Comparison of ENCODE assay signal across 21 cellular contexts in the genomic region with DNA sequence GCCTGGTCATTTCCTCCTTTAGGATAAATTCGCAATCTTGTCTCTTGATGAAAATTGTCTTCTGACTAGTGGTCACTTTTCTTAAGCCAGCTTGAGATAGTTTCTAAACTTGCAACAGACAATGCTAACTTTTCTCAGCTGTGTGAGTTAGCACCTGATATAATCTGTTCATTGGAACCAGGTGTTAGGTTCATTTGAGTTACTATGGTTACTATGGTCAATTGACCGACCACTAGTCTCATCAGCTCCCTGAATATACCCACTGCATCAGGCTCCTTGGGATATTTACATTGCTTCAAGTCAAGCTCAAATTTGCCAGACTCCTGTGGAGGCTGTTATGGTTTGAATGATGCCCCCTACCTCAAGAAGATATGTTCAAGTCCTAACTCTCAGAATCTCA. TPM values are rescaled to one million over a fixed set of nuclear protein-coding genes. Genes with fewer than 3 reads are reported as not detected.
A peak's percentile ranks its signal among the peaks of the same experiment; 100 is the strongest.
DNase-seq lines count a peak whose midpoint lies in the region; ATAC-seq, FAIRE-seq and TF ChIP-seq lines count a peak whose summit lies in the region.
"Had no signal": no experiment of that assay in that cellular context is flagged by ENCODE, and none has a peak within 500 bp of the region (broad histone marks: within the 10 kb centered on the region; RNA-seq: fewer than 3 reads in every experiment).

No MANE protein-coding gene starts in this region.

- H3K4me2 ChIP-seq in GM23338 (no peak overlapping the region), K562 (ENCODE audit: insufficient read depth, low read length) (no peak overlapping the region)
- H3K4me2 ChIP-seq: A549; BLaER1 treated with 17β-estradiol and CSF1 and Interleukin-3, amounts not matched to agents 10 nM and 100 nM had no signal

- H3K4me1 Mint-ChIP-seq in GM23338 (peaks cover 5% of the 10 kb centered on the region), immature natural killer cell (peaks cover 0 to 9% of the 10 kb centered on the region in 2 donors), type B pancreatic cell (ENCODE audit: unreplicated experiment) (peaks cover 10% of the 10 kb centered on the region)
- H3K4me1 Mint-ChIP-seq in CD4-positive, alpha-beta memory T cell = peaks cover 0 to 6% (median under 1%) of the 10 kb centered on the region in 4 donors
- H3K4me1 Mint-ChIP-seq: CD14-positive monocyte had no signal

- BruUV-seq in K562 (replicated peaks; lab: Mats Ljungman, UMichigan) = no TSS peak

- POLR2A ChIA-PET in K562 (lab: Yijun Ruan, JAX) = no interaction called here
- POLR2A ChIA-PET in CD4-positive, alpha-beta memory T cell (lab: Charles Lee; ENCODE audit: partially characterized antibody) = interaction anchor here (1.5 kb wide), 1 partner anchor 21 kb away, joined by 5 read pairs; no protein-coding TSS in a partner anchor

- no peak for DNase-seq in GM23338 (ENCODE audit: low spot score)
- no peak for DNase-seq in K562 (ENCODE audit: extremely low read depth in 1 of 4, low spot score in 3 of 4)
- peak in 2 of 3 donors; percentile 5 to 10 for DNase-seq in immature natural killer cell
- DNase-seq in CD4-positive, alpha-beta memory T cell = no peak
- DNase-seq in type B pancreatic cell (ENCODE audit: extremely low spot score, unreplicated experiment) = no peak
- DNase-seq in amniotic stem cell (lab: John Stamatoyannopoulos, UW) = no peak
- DNase-seq: 8988T; ACHN; AML-193; BE2C; Calu3; CD4-positive, alpha-beta T cell; COR-L47; DMS53; DMS79 treated with DMSO at 0.1 percent for 48 hours; GF-D8; H9 had no signal

- 0% methylated on average over 2 of the region's 2 CpGs for WGBS in K562 (ENCODE audit: insufficient coverage, low coverage, missing lambda C conversion rate)

- H3F3A ChIP-seq in GM23338 (replicated peaks; ENCODE audit: low read depth) = no peaks in the 10 kb centered on the region

- H3K9ac ChIP-seq in K562 (ENCODE audit: insufficient read depth in 1 of 2, low read depth in 2 of 2, low read length in 2 of 2) = no peak overlapping the region
- H3K9ac ChIP-seq: BLaER1 treated with 17β-estradiol and CSF1 and Interleukin-3, amounts not matched to agents 10 nM and 100 nM had no signal

- no peaks in the 10 kb centered on the region for H3K9me1 ChIP-seq in K562 (ENCODE audit: control insufficient read depth, insufficient read depth, low read length)

- ATAC-seq in GM23338 (no peak), K562 (no peak)
- ATAC-seq: A549, HCT116 had no signal

- H3K27ac Mint-ChIP-seq in GM23338 = no peak overlapping the region
- H3K27ac Mint-ChIP-seq in immature natural killer cell = no peak overlapping the region
- H3K27ac Mint-ChIP-seq in CD4-positive, alpha-beta memory T cell = no peak overlapping the region
- H3K27ac Mint-ChIP-seq in type B pancreatic cell = no peak overlapping the region
- H3K27ac Mint-ChIP-seq: CD14-positive monocyte; CD4-positive, alpha-beta T cell; H9 had no signal

- H3K4me3 Mint-ChIP-seq in GM23338 (no peak overlapping the region), immature natural killer cell (no peak overlapping the region), type B pancreatic cell (no peak overlapping the region)
- H3K4me3 Mint-ChIP-seq in CD4-positive, alpha-beta memory T cell = no peak overlapping the region
- H3K4me3 Mint-ChIP-seq: CD14-positive monocyte; CD4-positive, alpha-beta T cell; H9 had no signal

- TF ChIP-seq RAD21 in K562 (CRISPR knock-in tag; conservative IDR thresholded peaks at IDR 0.05 in 1 of 2, IDR thresholded peaks at IDR 0.05 in 1 of 2) = no peak

- in situ Hi-C loops in K562 (cut with MboI) = no loop called here

- FAIRE-seq in K562 (lab: Jason Lieb, UNC) = no peak
- FAIRE-seq: A549 had no signal

- TF ChIP-seq CTCF in GM23338 (conservative IDR thresholded peaks at IDR 0.05; ENCODE audit: low read depth in 2 of 2) = no peak
- no peak for TF ChIP-seq CTCF in K562 (IDR thresholded peaks at IDR 0.05 in 2 of 3, conservative IDR thresholded peaks at IDR 0.05 in 1 of 3; ENCODE audit: insufficient read depth in 2 of 3, low read depth in 1 of 3, low read length in 3 of 3)
- TF ChIP-seq CTCF in type B pancreatic cell (conservative IDR thresholded peaks at IDR 0.05) = no peak

- no peaks in the 10 kb centered on the region for H3K27me3 ChIP-seq in GM23338 (ENCODE audit: insufficient read depth)
- H3K27me3 ChIP-seq in K562 (ENCODE audit: control insufficient read depth in 2 of 2, insufficient read depth in 2 of 2, low read length in 2 of 2) = peaks cover 5 to 11% of the 10 kb centered on the region in 2 experiments; a peak in 4 of 5 replicates
- H3K27me3 ChIP-seq in CD4-positive, alpha-beta memory T cell (ENCODE audit: insufficient read depth, low read length) = no peaks in the 10 kb centered on the region
- H3K27me3 ChIP-seq: BE2C; BLaER1 treated with 17β-estradiol and CSF1 and Interleukin-3, amounts not matched to agents 10 nM and 100 nM had no signal

- H3K27me3 Mint-ChIP-seq in GM23338 (ENCODE audit: insufficient read depth, low read depth, poor library complexity) (peaks cover 2% of the 10 kb centered on the region), immature natural killer cell (ENCODE audit: low read depth in 3 of 3) (peaks cover 0 to 10% (median 0%) of the 10 kb centered on the region in 3 donors), type B pancreatic cell (peaks cover 3% of the 10 kb centered on the region)
- H3K27me3 Mint-ChIP-seq in CD4-positive, alpha-beta memory T cell = peaks cover 0 to 1% of the 10 kb centered on the region in 2 donors
- H3K27me3 Mint-ChIP-seq: CD4-positive, alpha-beta T cell had no signal

- H4K20me1 ChIP-seq in GM23338 (replicated peaks; ENCODE audit: insufficient read depth) = no peaks in the 10 kb centered on the region
- no peaks in the 10 kb centered on the region for H4K20me1 ChIP-seq in K562 (replicated peaks; ENCODE audit: control insufficient read depth, insufficient read depth, low read length)
- H4K20me1 ChIP-seq: BLaER1 treated with 17β-estradiol and CSF1 and Interleukin-3, amounts not matched to agents 10 nM and 100 nM had no signal

- H3K36me3 ChIP-seq in GM23338 (ENCODE audit: insufficient read depth) (no peaks in the 10 kb centered on the region), K562 (ENCODE audit: control insufficient read depth, insufficient read depth, low read length) (no peaks in the 10 kb centered on the region)
- H3K36me3 ChIP-seq in CD4-positive, alpha-beta memory T cell (ENCODE audit: insufficient read depth, low read length) = no peaks in the 10 kb centered on the region
- H3K36me3 ChIP-seq: BE2C; BLaER1 treated with 17β-estradiol and CSF1 and Interleukin-3, amounts not matched to agents 10 nM and 100 nM had no signal

- no peaks in the 10 kb centered on the region for H3K9me3 ChIP-seq in K562 (replicated peaks; ENCODE audit: control insufficient read depth, insufficient read depth, low read depth, low read length)
- no peaks in the 10 kb centered on the region for H3K9me3 ChIP-seq in CD4-positive, alpha-beta memory T cell (ENCODE audit: control insufficient read depth in 1 of 2, low read length in 2 of 2)
- H3K9me3 ChIP-seq: A549; BE2C; BLaER1 treated with 17β-estradiol and CSF1 and Interleukin-3, amounts not matched to agents 10 nM and 100 nM had no signal

- TF ChIP-seq EP300 in K562 (IDR thresholded peaks at IDR 0.05; ENCODE audit: low read length) = no peak

- CTCF ChIA-PET in K562 (lab: Yijun Ruan, JAX; ENCODE audit: low intra/inter-chr PET ratio) = no interaction called here
- CTCF ChIA-PET in CD4-positive, alpha-beta memory T cell (lab: Charles Lee; ENCODE audit: partially characterized antibody) = interaction anchor here (1.2 kb wide), 1 partner anchor 12 kb away, joined by 3 read pairs; no protein-coding TSS in a partner anchor

- no peak for TF ChIP-seq POLR2A in K562 (conservative IDR thresholded peaks at IDR 0.05)

- H3K27ac ChIP-seq in GM23338 (ENCODE audit: low read depth) = no peak overlapping the region
- H3K27ac ChIP-seq in K562 (ENCODE audit: extremely low read depth, low read depth, low read length) = no peak overlapping the region
- H3K27ac ChIP-seq in CD4-positive, alpha-beta memory T cell (ENCODE audit: low read depth, low read length) = no peak overlapping the region
- H3K27ac ChIP-seq: A549; BLaER1 treated with 17β-estradiol and CSF1 and Interleukin-3, amounts not matched to agents 10 nM and 100 nM had no signal

- no peaks in the 10 kb centered on the region for H3K79me2 ChIP-seq in GM23338 (replicated peaks; ENCODE audit: insufficient read depth)
- no peaks in the 10 kb centered on the region for H3K79me2 ChIP-seq in K562 (ENCODE audit: control insufficient read depth, insufficient read depth, low read length)

- H2AFZ ChIP-seq in GM23338 = peak overlapping the region; percentile 38; the same call in 1 of the 2 replicates
- H2AFZ ChIP-seq in K562 (ENCODE audit: low read depth, low read length) = no peak overlapping the region

- no peaks in the 10 kb centered on the region for H3K4me1 ChIP-seq in GM23338 (ENCODE audit: insufficient read depth)
- no peaks in the 10 kb centered on the region for H3K4me1 ChIP-seq in K562 (replicated peaks in 1 of 2; ENCODE audit: control insufficient read depth in 2 of 2, insufficient read depth in 2 of 2, low read length in 2 of 2)
- H3K4me1 ChIP-seq in CD4-positive, alpha-beta memory T cell (ENCODE audit: insufficient read depth, low read length) = no peaks in the 10 kb centered on the region
- H3K4me1 ChIP-seq: A549; BE2C; BLaER1 treated with 17β-estradiol and CSF1 and Interleukin-3, amounts not matched to agents 10 nM and 100 nM had no signal

- H3K9me3 Mint-ChIP-seq in GM23338 (no peaks in the 10 kb centered on the region), immature natural killer cell (no peaks in the 10 kb centered on the region), type B pancreatic cell (no peaks in the 10 kb centered on the region)
- no peaks in the 10 kb centered on the region for H3K9me3 Mint-ChIP-seq in CD4-positive, alpha-beta memory T cell
- H3K9me3 Mint-ChIP-seq: CD4-positive, alpha-beta T cell; H9 had no signal

- no peaks in the 10 kb centered on the region for H3K9me2 ChIP-seq in GM23338 (ENCODE audit: insufficient read depth)

- intact Hi-C loops in K562 (cut with micrococcal nuclease) = no loop called here
- intact Hi-C loops in CD4-positive, alpha-beta memory T cell (cut with micrococcal nuclease) = no loop called here

- H3K36me3 Mint-ChIP-seq in GM23338 (ENCODE audit: low read depth) (no peaks in the 10 kb centered on the region), immature natural killer cell (no peaks in the 10 kb centered on the region), type B pancreatic cell (no peaks in the 10 kb centered on the region)
- no peaks in the 10 kb centered on the region for H3K36me3 Mint-ChIP-seq in CD4-positive, alpha-beta memory T cell
- H3K36me3 Mint-ChIP-seq: CD14-positive monocyte had no signal

- H3K4me3 ChIP-seq in GM23338 (no peak overlapping the region), K562 (no peak overlapping the region)
- no peak overlapping the region for H3K4me3 ChIP-seq in CD4-positive, alpha-beta memory T cell (ENCODE audit: low read length in 2 of 2)
- H3K4me3 ChIP-seq: A549; BLaER1 treated with 17β-estradiol and CSF1 and Interleukin-3, amounts not matched to agents 10 nM and 100 nM had no signal

RNA-seq across cellular contexts. Expression of a gene that starts 54.5 kb away (rescaled TPM):
- total RNA-seq in GM23338 (2014; rRNA removed; shearing (Covaris generic)) = 118 and 138 TPM in 2 replicates
- polyA plus RNA-seq in GM23338 (2016; fragmentation: Nextera tagmentation; extraction: Ambion mirVana) (66.7 and 79.0 TPM in 2 replicates), K562 (2011; rRNA removed) (49.2 and 84.0 TPM in 2 replicates), K562 (2014; fragmentation: Illumina TruSeq; extraction: Trizol) (19.5 and 23.9 TPM in 2 replicates), K562 (2014; fragmentation: Nextera tagmentation; extraction: Ambion mirVana) (10 to 100 TPM; 17.4 to 20.3 TPM), K562 (2014; rRNA removed) (15.2 and 19.8 TPM in 2 replicates), immature natural killer cell (1 to 10 TPM; 3.1 to 7.2 (median 6.8) TPM)
- total RNA-seq in K562 (2011; cell fraction: chromatin; rRNA removed; ENCODE audit: low replicate concordance) = 49.8 and 77.7 TPM in 2 replicates
- 44.7 and 62.4 TPM in 2 replicates for total RNA-seq in K562 (2011; cell fraction: nucleolus; rRNA removed)
- 83.0 and 88.7 TPM in 2 replicates for total RNA-seq in K562 (2011; cell fraction: nucleoplasm; rRNA removed)
- total RNA-seq in K562 (2014; rRNA removed) (7.6 and 9.9 TPM in 2 replicates), K562 (2014; rRNA removed; fragmentation: Illumina TruSeq; extraction: Trizol) (18.0 and 20.3 TPM in 2 replicates), K562 (2015; rRNA removed; fragmentation: Illumina TruSeq; extraction: Trizol) (14.7 and 16.1 TPM in 2 replicates), K562 (2021) (12.0 and 13.8 TPM in 2 replicates), type B pancreatic cell (ENCODE audit: low replicate concordance) (43.9 and 48.0 TPM in 2 replicates)
- polyA plus RNA-seq in K562 (2011; cell fraction: cytosol; rRNA removed) = 15.9 and 24.3 TPM in 2 replicates
- polyA plus RNA-seq in K562 (2011; cell fraction: nucleus; rRNA removed) = 22.4 and 29.3 TPM in 2 replicates
- polyA plus RNA-seq in K562 (2012) = 17.8 and 51.5 TPM in 2 replicates
- polyA minus RNA-seq in K562 (2011; rRNA and poly(A)+ RNA removed) = 41.8 and 79.6 TPM in 2 replicates
- polyA minus RNA-seq in K562 (2011; cell fraction: cytosol; rRNA and poly(A)+ RNA removed) = 13.2 and 23.8 TPM in 2 replicates
- polyA minus RNA-seq in K562 (2011; cell fraction: nucleus; rRNA and poly(A)+ RNA removed) = 11.6 and 16.3 TPM in 2 replicates
- total RNA-seq in CD4-positive, alpha-beta memory T cell = 10 to 100 TPM; 27.4 to 28.7 TPM
- 10 to 100 TPM in 1 of 2 donors, 1 to 10 TPM in 1; 8.2 to 16.5 TPM for polyA plus RNA-seq in CD4-positive, alpha-beta memory T cell

Comparison
In these comparisons a context has a peak if more than half of its experiments do, and no peak if none do; other contexts are left out.
1. DNase-seq: peak in immature natural killer cell (2 of 3); none in GM23338 (single experiment), K562 (0 of 4), CD4-positive, alpha-beta memory T cell (0 of 5), type B pancreatic cell (single experiment) and amniotic stem cell (single experiment).